In the genomic region with DNA sequence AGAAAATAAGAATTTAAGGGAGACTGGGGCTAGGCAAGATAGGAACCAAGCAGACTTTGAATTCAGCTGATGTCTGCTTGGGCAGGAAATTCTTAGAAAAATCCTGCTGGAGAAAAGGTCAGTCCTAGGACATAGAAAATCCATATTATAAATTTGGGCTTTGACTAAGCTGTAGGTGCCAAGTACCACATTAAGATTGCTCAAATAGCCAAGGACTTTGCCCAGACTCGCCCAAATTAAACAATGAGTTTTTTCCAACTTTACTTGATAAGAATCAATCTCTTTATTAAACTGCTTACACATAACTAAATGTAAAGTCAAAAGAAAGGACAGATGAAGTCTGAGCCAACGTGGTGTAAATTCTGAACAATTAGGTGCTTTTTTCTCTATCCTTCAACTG, we compare ENCODE assay signal across 28 cellular contexts.
"Had no signal": no experiment of that assay in that cellular context is flagged by ENCODE, and none has a peak within 500 bp of the region (broad histone marks: within the 10 kb centered on the region; RNA-seq: fewer than 3 reads in every experiment).

No MANE protein-coding gene starts in this region.

- H3K27me3 ChIP-seq: gastrocnemius medialis, thyroid gland, upper lobe of left lung, vagina had no signal

- H3K9me3 Mint-ChIP-seq: activated CD4-positive, alpha-beta memory T cell treated with anti-CD3 and anti-CD28 coated beads for 36 hours; activated CD4-positive, alpha-beta T cell treated with anti-CD3 and anti-CD28 coated beads, Interleukin-2, amount 10 ng/mL, durations not matched to agents 24 days and 14 days; central memory CD8-positive, alpha-beta T cell; memory B cell; natural killer cell; stimulated activated naive CD8-positive, alpha-beta T cell treated with anti-CD3 and anti-CD28 coated beads, Interleukin-15, amount 100 ng/mL, for 72 hours had no signal

- FAIRE-seq: TTC549 had no signal

- DNase-seq: activated CD4-positive, alpha-beta memory T cell treated with anti-CD3 and anti-CD28 coated beads for 36 hours; activated CD4-positive, alpha-beta T cell treated with anti-CD3 and anti-CD28 coated beads, Interleukin-2, amount 10 ng/mL, durations not matched to agents 24 days and 14 days; activated CD4-positive, CD25-positive, alpha-beta regulatory T cell treated with anti-CD3 and anti-CD28 coated beads, Interleukin-2, amount 50 U/mL, for 72 hours; activated CD8-positive, alpha-beta memory T cell treated with anti-CD3 and anti-CD28 coated beads, Interleukin-2, amount 50 U/mL, for 4 hours; activated gamma-delta T cell; activated naive CD4-positive, alpha-beta T cell treated with anti-CD3 and anti-CD28 coated beads, Interleukin-2, amount 50 U/mL, for 16 hours; activated T-cell treated with anti-CD3 and anti-CD28 coated beads, Interleukin-2, amount 50 U/mL, for 24 hours; amniotic stem cell; dermis blood vessel endothelial cell; effector memory CD4-positive, alpha-beta T cell; erythroblast; gastrocnemius medialis; glutamatergic neuron; midbrain; natural killer cell; right cardiac atrium; stimulated activated CD4-positive, alpha-beta T cell treated with anti-CD3 and anti-CD28 coated beads, Interleukin-4, amount 100 ng/mL, for 4 hours; stimulated activated CD8-positive, alpha-beta memory T cell treated with anti-CD3 and anti-CD28 coated beads, Interleukin-4, amount 100 ng/mL, for 48 hours; stimulated activated naive CD8-positive, alpha-beta T cell treated with anti-CD3 and anti-CD28 coated beads, Interleukin-15, amount 100 ng/mL, for 72 hours; T-helper 9 cell; thyroid gland; upper lobe of left lung; WERI-Rb-1 had no signal

- H3K4me3 Mint-ChIP-seq: activated CD4-positive, alpha-beta memory T cell treated with anti-CD3 and anti-CD28 coated beads for 36 hours; activated CD4-positive, alpha-beta T cell treated with anti-CD3 and anti-CD28 coated beads, Interleukin-2, amount 10 ng/mL, durations not matched to agents 24 days and 14 days; activated T-cell treated with anti-CD3 and anti-CD28 coated beads, Interleukin-2, amount 50 U/mL, for 24 hours; central memory CD8-positive, alpha-beta T cell; memory B cell; natural killer cell; stimulated activated memory B cell treated with anti-CD40 and anti-IgM and Interleukin-4, amounts not matched to agents 10 μg/mL and 1 μg/mL and 100 μg/mL, for 72 hours; stimulated activated naive CD8-positive, alpha-beta T cell treated with anti-CD3 and anti-CD28 coated beads, Interleukin-15, amount 100 ng/mL, for 72 hours had no signal

- H3K27ac Mint-ChIP-seq: activated CD4-positive, alpha-beta memory T cell treated with anti-CD3 and anti-CD28 coated beads for 36 hours; activated CD4-positive, alpha-beta T cell treated with anti-CD3 and anti-CD28 coated beads, Interleukin-2, amount 10 ng/mL, durations not matched to agents 24 days and 14 days; activated T-cell treated with anti-CD3 and anti-CD28 coated beads, Interleukin-2, amount 50 U/mL, for 24 hours; memory B cell; natural killer cell; stimulated activated memory B cell treated with anti-CD40 and anti-IgM and Interleukin-4, amounts not matched to agents 10 μg/mL and 1 μg/mL and 100 μg/mL, for 72 hours; stimulated activated naive CD8-positive, alpha-beta T cell treated with anti-CD3 and anti-CD28 coated beads, Interleukin-15, amount 100 ng/mL, for 72 hours had no signal

- H3K27ac ChIP-seq: gastrocnemius medialis, thyroid gland, upper lobe of left lung, vagina, WERI-Rb-1 had no signal

- ATAC-seq: gastrocnemius medialis; natural killer cell; right cardiac atrium; stimulated activated memory B cell treated with anti-CD40 and anti-IgM and Interleukin-4, amounts not matched to agents 10 μg/mL and 1 μg/mL and 100 μg/mL, for 72 hours; stimulated activated naive CD8-positive, alpha-beta T cell treated with anti-CD3 and anti-CD28 coated beads, Interleukin-15, amount 100 ng/mL, for 72 hours had no signal

- H3K27me3 Mint-ChIP-seq: activated CD4-positive, alpha-beta memory T cell treated with anti-CD3 and anti-CD28 coated beads for 36 hours; activated CD4-positive, alpha-beta T cell treated with anti-CD3 and anti-CD28 coated beads, Interleukin-2, amount 10 ng/mL, durations not matched to agents 24 days and 14 days; central memory CD8-positive, alpha-beta T cell; memory B cell; stimulated activated memory B cell treated with anti-CD40 and anti-IgM and Interleukin-4, amounts not matched to agents 10 μg/mL and 1 μg/mL and 100 μg/mL, for 72 hours; stimulated activated naive CD8-positive, alpha-beta T cell treated with anti-CD3 and anti-CD28 coated beads, Interleukin-15, amount 100 ng/mL, for 72 hours had no signal

- H3K4me1 Mint-ChIP-seq: activated CD4-positive, alpha-beta T cell treated with anti-CD3 and anti-CD28 coated beads, Interleukin-2, amount 10 ng/mL, durations not matched to agents 24 days and 14 days; central memory CD8-positive, alpha-beta T cell; memory B cell; natural killer cell; stimulated activated memory B cell treated with anti-CD40 and anti-IgM and Interleukin-4, amounts not matched to agents 10 μg/mL and 1 μg/mL and 100 μg/mL, for 72 hours; stimulated activated naive CD8-positive, alpha-beta T cell treated with anti-CD3 and anti-CD28 coated beads, Interleukin-15, amount 100 ng/mL, for 72 hours had no signal

- H3K4me3 ChIP-seq: gastrocnemius medialis, thyroid gland, upper lobe of left lung, vagina had no signal

- H3K36me3 ChIP-seq: gastrocnemius medialis, thyroid gland, upper lobe of left lung, vagina, WERI-Rb-1 had no signal

- H3K9me3 ChIP-seq: gastrocnemius medialis, thyroid gland, upper lobe of left lung, vagina had no signal

- H3K36me3 Mint-ChIP-seq: activated CD4-positive, alpha-beta memory T cell treated with anti-CD3 and anti-CD28 coated beads for 36 hours; memory B cell; natural killer cell; stimulated activated memory B cell treated with anti-CD40 and anti-IgM and Interleukin-4, amounts not matched to agents 10 μg/mL and 1 μg/mL and 100 μg/mL, for 72 hours had no signal

- H3K4me1 ChIP-seq: gastrocnemius medialis, thyroid gland, upper lobe of left lung, vagina had no signal
